Comparison of ENCODE assay signal across 1 cellular context in the genomic region with DNA sequence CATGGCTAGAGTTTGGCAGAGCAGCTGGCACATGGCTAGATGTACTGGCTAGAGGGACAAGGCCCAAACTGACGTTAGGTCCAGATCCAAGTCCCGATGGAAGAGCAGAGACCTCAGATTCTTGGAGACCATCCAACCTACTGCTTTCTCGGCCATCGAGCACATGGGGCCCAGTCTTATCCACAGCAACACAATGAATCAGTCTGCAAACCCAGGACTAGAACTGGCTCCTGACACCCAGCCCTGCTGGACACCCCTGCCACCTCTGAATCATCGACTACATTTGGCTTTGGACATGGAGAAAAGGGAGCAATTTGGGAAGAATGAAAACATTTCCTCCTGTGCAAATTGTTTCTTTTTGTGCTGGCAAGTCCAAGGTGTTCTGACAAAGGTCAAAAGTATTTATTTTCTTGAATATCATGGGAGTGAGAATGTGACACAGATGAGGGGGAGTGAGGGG.
TF ChIP-seq lines count a peak whose summit lies in the region.

No MANE protein-coding gene starts in this region.

TF ChIP-seq in endothelial cell of umbilical vein, 7 proteins besides CTCF, POLR2A, EP300 and RAD21:
- TF ChIP-seq, protein P1, sequence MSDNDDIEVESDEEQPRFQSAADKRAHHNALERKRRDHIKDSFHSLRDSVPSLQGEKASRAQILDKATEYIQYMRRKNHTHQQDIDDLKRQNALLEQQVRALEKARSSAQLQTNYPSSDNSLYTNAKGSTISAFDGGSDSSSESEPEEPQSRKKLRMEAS (IDR thresholded peaks at IDR 0.05; ENCODE audit: insufficient read depth, insufficient read length): no peak
- TF ChIP-seq POLR2AphosphoS5 (IDR thresholded peaks at IDR 0.05; ENCODE audit: insufficient read depth, low read depth, low read length): no peak
- no peak for TF ChIP-seq FOS (IDR thresholded peaks at IDR 0.05; ENCODE audit: borderline replicate concordance, insufficient read depth, low read length)
- TF ChIP-seq EZH2 (IDR thresholded peaks at IDR 0.05; ENCODE audit: borderline replicate concordance, low read depth, low read length, severe bottlenecking): no peak
- TF ChIP-seq JUN (IDR thresholded peaks at IDR 0.05; ENCODE audit: borderline replicate concordance, insufficient read depth, insufficient read length, low read depth): no peak
- TF ChIP-seq GATA2 (IDR thresholded peaks at IDR 0.05; ENCODE audit: insufficient read depth, insufficient read length, low read depth, low read length): no peak
- TF ChIP-seq MYC (IDR thresholded peaks at IDR 0.05; ENCODE audit: low read depth, low read length): no peak
